Comparison of ENCODE assay signal across 1 cellular context in the genomic region with DNA sequence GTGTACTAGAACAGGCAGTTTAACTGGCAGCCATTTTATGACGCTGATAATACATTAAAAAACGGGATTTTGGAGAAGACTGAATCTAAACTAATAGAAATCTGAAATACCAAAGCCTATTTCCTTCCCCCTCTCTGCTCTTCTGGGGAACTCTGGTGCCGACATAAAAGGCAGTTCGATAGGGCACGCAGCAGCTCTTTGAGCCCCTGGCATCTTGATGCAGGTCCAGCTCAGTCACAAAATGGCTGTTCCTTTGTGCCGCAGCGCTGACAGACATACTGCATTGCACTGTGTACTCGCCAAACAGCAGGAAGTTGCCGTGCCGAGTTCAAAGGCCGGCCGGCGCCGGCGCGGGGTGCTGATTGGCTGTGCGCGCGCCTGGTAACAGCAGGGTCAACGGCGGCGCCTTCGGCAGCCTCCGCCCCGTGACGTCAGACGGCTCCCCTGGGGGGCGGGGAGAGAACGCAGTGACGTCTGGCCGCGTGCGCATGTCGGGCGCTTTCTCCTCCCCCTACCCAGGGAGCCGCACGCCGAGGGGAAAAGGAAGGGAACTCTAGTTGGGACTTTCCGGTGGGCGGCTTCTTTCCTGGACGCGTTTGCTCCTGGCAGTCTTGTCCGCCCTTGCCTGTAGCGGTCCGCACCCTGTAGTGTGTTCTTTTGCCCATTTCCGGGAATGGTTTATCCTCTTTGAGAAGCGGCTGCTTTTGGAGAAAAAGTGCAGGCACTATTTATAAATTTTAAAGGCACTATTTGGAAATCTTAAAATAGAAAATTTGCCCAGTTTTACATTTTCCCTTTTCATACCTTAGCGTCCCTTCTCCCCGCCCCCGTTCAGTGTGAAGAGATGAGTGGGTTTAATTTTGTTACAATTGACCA.
TF ChIP-seq lines count a peak whose summit lies in the region.

No MANE protein-coding gene starts in this region.

TF ChIP-seq in HepG2, 621 proteins besides CTCF, POLR2A, EP300 and RAD21 (continued from another document and continues in another):
- TF ChIP-seq AHDC1 (CRISPR knock-in tag; IDR thresholded peaks at IDR 0.05; ENCODE audit: borderline replicate concordance), result no peak; the same call in 1 of the 2 replicates
- peak; percentile 75; the same call in 1 of the 2 replicates for TF ChIP-seq FOXJ3 (CRISPR knock-in tag; IDR thresholded peaks at IDR 0.05; ENCODE audit: borderline replicate concordance)
- TF ChIP-seq ZNF337 (CRISPR knock-in tag; IDR thresholded peaks at IDR 0.05; ENCODE audit: borderline replicate concordance, low read depth), result no peak
- no peak; the same call in 1 of the 2 replicates for TF ChIP-seq ZNF724P (CRISPR knock-in tag; IDR thresholded peaks at IDR 0.05; ENCODE audit: borderline replicate concordance)
- TF ChIP-seq HNRNPUL1 (IDR thresholded peaks at IDR 0.05; ENCODE audit: low read depth, low read length), result no peak; the same call in 1 of the 2 replicates
- peak; percentile 77; the same call in 1 of the 2 replicates for TF ChIP-seq ZNF614 (CRISPR knock-in tag; IDR thresholded peaks at IDR 0.05; ENCODE audit: borderline replicate concordance)
- TF ChIP-seq ZNF878 (CRISPR knock-in tag; IDR thresholded peaks at IDR 0.05), result peak; percentile 97
- 0 out of 2 replicates have a peak, but pooled peaks have one; percentile 59 for TF ChIP-seq ZNF749 (CRISPR knock-in tag; IDR thresholded peaks at IDR 0.05; ENCODE audit: borderline replicate concordance)
- no peak for TF ChIP-seq ZNF547 (CRISPR knock-in tag; IDR thresholded peaks at IDR 0.05)
- peak; percentile 87 for TF ChIP-seq ZNF580 (CRISPR knock-in tag; IDR thresholded peaks at IDR 0.05; ENCODE audit: borderline replicate concordance, low read depth)
- TF ChIP-seq KAT7 (CRISPR knock-in tag; IDR thresholded peaks at IDR 0.05; ENCODE audit: borderline replicate concordance), result no peak; the same call in 1 of the 2 replicates
- TF ChIP-seq CBX5 (CRISPR knock-in tag; IDR thresholded peaks at IDR 0.05; ENCODE audit: borderline replicate concordance), result peak; percentile 51; the same call in 1 of the 2 replicates
- TF ChIP-seq PITX1 (CRISPR knock-in tag; IDR thresholded peaks at IDR 0.05), result no peak
- TF ChIP-seq GZF1 (CRISPR knock-in tag; IDR thresholded peaks at IDR 0.05), result peak; percentile 85; the same call in 1 of the 2 replicates
- no peak for TF ChIP-seq ZNF3 (CRISPR knock-in tag; IDR thresholded peaks at IDR 0.05)
- TF ChIP-seq SMAD3 (CRISPR knock-in tag; IDR thresholded peaks at IDR 0.05), result peak; percentile 53; the same call in 1 of the 2 replicates
- TF ChIP-seq JUNB (CRISPR knock-in tag; IDR thresholded peaks at IDR 0.05; ENCODE audit: borderline replicate concordance), result no peak
- TF ChIP-seq ETV6 (CRISPR knock-in tag; conservative IDR thresholded peaks at IDR 0.05), result no peak
- no peak for TF ChIP-seq ZNF616 (CRISPR knock-in tag; IDR thresholded peaks at IDR 0.05; ENCODE audit: low read depth)
- TF ChIP-seq ZNF33B (CRISPR knock-in tag; IDR thresholded peaks at IDR 0.05), result no peak
- TF ChIP-seq ZMYM4 (CRISPR knock-in tag; IDR thresholded peaks at IDR 0.05), result peak; percentile 95
- no peak for TF ChIP-seq ZNF343 (CRISPR knock-in tag; IDR thresholded peaks at IDR 0.05)
- peak; percentile 64 for TF ChIP-seq PHF20 (CRISPR knock-in tag; IDR thresholded peaks at IDR 0.05)
- TF ChIP-seq ZFP36 (IDR thresholded peaks at IDR 0.05; ENCODE audit: borderline replicate concordance, low read depth, low read length, partially characterized antibody), result no peak
- TF ChIP-seq DMAP1 (CRISPR knock-in tag; IDR thresholded peaks at IDR 0.05), result peak; percentile 96
- no peak for TF ChIP-seq TCF7L2 (IDR thresholded peaks at IDR 0.05; ENCODE audit: low read depth, low read length)
- TF ChIP-seq, protein P1, sequence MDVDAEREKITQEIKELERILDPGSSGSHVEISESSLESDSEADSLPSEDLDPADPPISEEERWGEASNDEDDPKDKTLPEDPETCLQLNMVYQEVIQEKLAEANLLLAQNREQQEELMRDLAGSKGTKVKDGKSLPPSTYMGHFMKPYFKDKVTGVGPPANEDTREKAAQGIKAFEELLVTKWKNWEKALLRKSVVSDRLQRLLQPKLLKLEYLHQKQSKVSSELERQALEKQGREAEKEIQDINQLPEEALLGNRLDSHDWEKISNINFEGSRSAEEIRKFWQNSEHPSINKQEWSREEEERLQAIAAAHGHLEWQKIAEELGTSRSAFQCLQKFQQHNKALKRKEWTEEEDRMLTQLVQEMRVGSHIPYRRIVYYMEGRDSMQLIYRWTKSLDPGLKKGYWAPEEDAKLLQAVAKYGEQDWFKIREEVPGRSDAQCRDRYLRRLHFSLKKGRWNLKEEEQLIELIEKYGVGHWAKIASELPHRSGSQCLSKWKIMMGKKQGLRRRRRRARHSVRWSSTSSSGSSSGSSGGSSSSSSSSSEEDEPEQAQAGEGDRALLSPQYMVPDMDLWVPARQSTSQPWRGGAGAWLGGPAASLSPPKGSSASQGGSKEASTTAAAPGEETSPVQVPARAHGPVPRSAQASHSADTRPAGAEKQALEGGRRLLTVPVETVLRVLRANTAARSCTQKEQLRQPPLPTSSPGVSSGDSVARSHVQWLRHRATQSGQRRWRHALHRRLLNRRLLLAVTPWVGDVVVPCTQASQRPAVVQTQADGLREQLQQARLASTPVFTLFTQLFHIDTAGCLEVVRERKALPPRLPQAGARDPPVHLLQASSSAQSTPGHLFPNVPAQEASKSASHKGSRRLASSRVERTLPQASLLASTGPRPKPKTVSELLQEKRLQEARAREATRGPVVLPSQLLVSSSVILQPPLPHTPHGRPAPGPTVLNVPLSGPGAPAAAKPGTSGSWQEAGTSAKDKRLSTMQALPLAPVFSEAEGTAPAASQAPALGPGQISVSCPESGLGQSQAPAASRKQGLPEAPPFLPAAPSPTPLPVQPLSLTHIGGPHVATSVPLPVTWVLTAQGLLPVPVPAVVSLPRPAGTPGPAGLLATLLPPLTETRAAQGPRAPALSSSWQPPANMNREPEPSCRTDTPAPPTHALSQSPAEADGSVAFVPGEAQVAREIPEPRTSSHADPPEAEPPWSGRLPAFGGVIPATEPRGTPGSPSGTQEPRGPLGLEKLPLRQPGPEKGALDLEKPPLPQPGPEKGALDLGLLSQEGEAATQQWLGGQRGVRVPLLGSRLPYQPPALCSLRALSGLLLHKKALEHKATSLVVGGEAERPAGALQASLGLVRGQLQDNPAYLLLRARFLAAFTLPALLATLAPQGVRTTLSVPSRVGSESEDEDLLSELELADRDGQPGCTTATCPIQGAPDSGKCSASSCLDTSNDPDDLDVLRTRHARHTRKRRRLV (CRISPR knock-in tag; IDR thresholded peaks at IDR 0.05), result peak; percentile 70; the same call in 1 of the 2 replicates
- no peak for TF ChIP-seq MTF1 (CRISPR knock-in tag; IDR thresholded peaks at IDR 0.05)
- TF ChIP-seq HES4 (CRISPR knock-in tag; IDR thresholded peaks at IDR 0.05; ENCODE audit: borderline replicate concordance), result no peak
- TF ChIP-seq CBX1 (IDR thresholded peaks at IDR 0.05; ENCODE audit: low read depth), result peak; percentile 89
- TF ChIP-seq SNAI1 (CRISPR knock-in tag; IDR thresholded peaks at IDR 0.05; ENCODE audit: borderline replicate concordance), result no peak
- TF ChIP-seq HOXA7 (CRISPR knock-in tag; IDR thresholded peaks at IDR 0.05), result no peak
- TF ChIP-seq ZFP36L2 (CRISPR knock-in tag; IDR thresholded peaks at IDR 0.05), result no peak
- TF ChIP-seq NR2F1 (CRISPR knock-in tag; IDR thresholded peaks at IDR 0.05), result peak; percentile 58 to 64; a peak in 2 of 4 replicates
- TF ChIP-seq, protein P2, sequence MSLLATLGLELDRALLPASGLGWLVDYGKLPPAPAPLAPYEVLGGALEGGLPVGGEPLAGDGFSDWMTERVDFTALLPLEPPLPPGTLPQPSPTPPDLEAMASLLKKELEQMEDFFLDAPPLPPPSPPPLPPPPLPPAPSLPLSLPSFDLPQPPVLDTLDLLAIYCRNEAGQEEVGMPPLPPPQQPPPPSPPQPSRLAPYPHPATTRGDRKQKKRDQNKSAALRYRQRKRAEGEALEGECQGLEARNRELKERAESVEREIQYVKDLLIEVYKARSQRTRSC (CRISPR knock-in tag; IDR thresholded peaks at IDR 0.05; ENCODE audit: low read depth), result peak; percentile 81; the same call in 1 of the 2 replicates
- TF ChIP-seq ZNF562 (CRISPR knock-in tag; IDR thresholded peaks at IDR 0.05; ENCODE audit: borderline replicate concordance), result no peak
- TF ChIP-seq, protein P3, sequence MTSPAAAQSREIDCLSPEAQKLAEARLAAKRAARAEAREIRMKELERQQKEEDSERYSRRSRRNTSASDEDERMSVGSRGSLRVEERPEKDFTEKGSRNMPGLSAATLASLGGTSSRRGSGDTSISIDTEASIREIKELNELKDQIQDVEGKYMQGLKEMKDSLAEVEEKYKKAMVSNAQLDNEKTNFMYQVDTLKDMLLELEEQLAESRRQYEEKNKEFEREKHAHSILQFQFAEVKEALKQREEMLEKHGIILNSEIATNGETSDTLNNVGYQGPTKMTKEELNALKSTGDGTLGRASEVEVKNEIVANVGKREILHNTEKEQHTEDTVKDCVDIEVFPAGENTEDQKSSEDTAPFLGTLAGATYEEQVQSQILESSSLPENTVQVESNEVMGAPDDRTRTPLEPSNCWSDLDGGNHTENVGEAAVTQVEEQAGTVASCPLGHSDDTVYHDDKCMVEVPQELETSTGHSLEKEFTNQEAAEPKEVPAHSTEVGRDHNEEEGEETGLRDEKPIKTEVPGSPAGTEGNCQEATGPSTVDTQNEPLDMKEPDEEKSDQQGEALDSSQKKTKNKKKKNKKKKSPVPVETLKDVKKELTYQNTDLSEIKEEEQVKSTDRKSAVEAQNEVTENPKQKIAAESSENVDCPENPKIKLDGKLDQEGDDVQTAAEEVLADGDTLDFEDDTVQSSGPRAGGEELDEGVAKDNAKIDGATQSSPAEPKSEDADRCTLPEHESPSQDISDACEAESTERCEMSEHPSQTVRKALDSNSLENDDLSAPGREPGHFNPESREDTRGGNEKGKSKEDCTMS (CRISPR knock-in tag; conservative IDR thresholded peaks at IDR 0.05), result no peak
- TF ChIP-seq MEIS2 (CRISPR knock-in tag; IDR thresholded peaks at IDR 0.05), result peak; percentile 85
- peak; percentile 89; the same call in 1 of the 2 replicates for TF ChIP-seq CCDC6 (CRISPR knock-in tag; IDR thresholded peaks at IDR 0.05)
- peak; percentile 74; the same call in 1 of the 2 replicates for TF ChIP-seq ZNF709 (CRISPR knock-in tag; IDR thresholded peaks at IDR 0.05)
- peak; percentile 99 for TF ChIP-seq BRD4 (CRISPR knock-in tag; IDR thresholded peaks at IDR 0.05)
- TF ChIP-seq, protein P4, sequence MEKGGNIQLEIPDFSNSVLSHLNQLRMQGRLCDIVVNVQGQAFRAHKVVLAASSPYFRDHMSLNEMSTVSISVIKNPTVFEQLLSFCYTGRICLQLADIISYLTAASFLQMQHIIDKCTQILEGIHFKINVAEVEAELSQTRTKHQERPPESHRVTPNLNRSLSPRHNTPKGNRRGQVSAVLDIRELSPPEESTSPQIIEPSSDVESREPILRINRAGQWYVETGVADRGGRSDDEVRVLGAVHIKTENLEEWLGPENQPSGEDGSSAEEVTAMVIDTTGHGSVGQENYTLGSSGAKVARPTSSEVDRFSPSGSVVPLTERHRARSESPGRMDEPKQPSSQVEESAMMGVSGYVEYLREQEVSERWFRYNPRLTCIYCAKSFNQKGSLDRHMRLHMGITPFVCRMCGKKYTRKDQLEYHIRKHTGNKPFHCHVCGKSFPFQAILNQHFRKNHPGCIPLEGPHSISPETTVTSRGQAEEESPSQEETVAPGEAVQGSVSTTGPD (CRISPR knock-in tag; IDR thresholded peaks at IDR 0.05), result no peak
- no peak for TF ChIP-seq PCBP2 (optimal IDR thresholded peaks at IDR 0.05; ENCODE audit: low read depth, low read length, poor library complexity, severe bottlenecking)
- TF ChIP-seq NFYC (CRISPR knock-in tag; IDR thresholded peaks at IDR 0.05), result peak; percentile 90
- TF ChIP-seq MAFK (conservative IDR thresholded peaks at IDR 0.05 in 1 of 2, IDR thresholded peaks at IDR 0.05 in 1 of 2; ENCODE audit: low read length in 2 of 2), result no peak
- no peak for TF ChIP-seq TRIM24 (CRISPR knock-in tag; IDR thresholded peaks at IDR 0.05)
- TF ChIP-seq ZNF784 (CRISPR knock-in tag; IDR thresholded peaks at IDR 0.05; ENCODE audit: borderline replicate concordance), result no peak
- TF ChIP-seq NCOA5 (CRISPR knock-in tag; IDR thresholded peaks at IDR 0.05), result peak; percentile 82; the same call in 1 of the 2 replicates
